Comparison of ENCODE assay signal across 1 cellular context in the genomic region with DNA sequence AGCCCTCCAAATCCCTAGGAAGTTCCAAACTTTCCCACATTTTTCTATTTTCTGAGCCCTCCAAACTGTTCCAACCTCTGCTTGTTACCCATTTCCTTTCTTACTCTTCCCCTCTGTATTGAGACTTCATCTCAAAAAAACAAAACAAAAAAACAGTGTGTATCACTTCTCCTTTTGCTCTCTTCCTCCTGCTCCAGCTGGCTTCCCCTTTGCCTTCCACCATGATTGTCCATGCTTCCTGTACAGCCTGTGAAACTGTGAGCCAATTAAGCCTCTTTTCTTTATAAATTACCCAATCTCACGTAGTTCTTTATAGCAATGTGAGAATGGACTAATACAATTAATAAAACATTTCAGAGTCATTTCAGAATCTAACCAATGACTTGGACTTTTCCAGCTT.
A peak's percentile ranks its signal among the peaks of the same experiment; 100 is the strongest.
TF ChIP-seq lines count a peak whose summit lies in the region.

No MANE protein-coding gene starts in this region.

TF ChIP-seq in GM12878, 131 proteins besides CTCF, POLR2A, EP300 and RAD21 (continued from another document):
- TF ChIP-seq, protein P1, sequence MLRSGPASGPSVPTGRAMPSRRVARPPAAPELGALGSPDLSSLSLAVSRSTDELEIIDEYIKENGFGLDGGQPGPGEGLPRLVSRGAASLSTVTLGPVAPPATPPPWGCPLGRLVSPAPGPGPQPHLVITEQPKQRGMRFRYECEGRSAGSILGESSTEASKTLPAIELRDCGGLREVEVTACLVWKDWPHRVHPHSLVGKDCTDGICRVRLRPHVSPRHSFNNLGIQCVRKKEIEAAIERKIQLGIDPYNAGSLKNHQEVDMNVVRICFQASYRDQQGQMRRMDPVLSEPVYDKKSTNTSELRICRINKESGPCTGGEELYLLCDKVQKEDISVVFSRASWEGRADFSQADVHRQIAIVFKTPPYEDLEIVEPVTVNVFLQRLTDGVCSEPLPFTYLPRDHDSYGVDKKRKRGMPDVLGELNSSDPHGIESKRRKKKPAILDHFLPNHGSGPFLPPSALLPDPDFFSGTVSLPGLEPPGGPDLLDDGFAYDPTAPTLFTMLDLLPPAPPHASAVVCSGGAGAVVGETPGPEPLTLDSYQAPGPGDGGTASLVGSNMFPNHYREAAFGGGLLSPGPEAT (IDR thresholded peaks at IDR 0.05; ENCODE audit: low read depth): peak; percentile 42; the same call in 1 of the 2 replicates
- TF ChIP-seq ZNF384 (IDR thresholded peaks at IDR 0.05; ENCODE audit: borderline replicate concordance, low read depth, low read length): 0 out of 2 replicates have a peak, but pooled peaks have one; percentile 27
- peak; percentile 87; the same call in 1 of the 2 replicates for TF ChIP-seq SPI1 (IDR thresholded peaks at IDR 0.05; ENCODE audit: borderline replicate concordance, insufficient read depth, low read depth, low read length)
- TF ChIP-seq KLF5 (IDR thresholded peaks at IDR 0.05; ENCODE audit: partially characterized antibody): no peak
